Comparison of ENCODE assay signal across 12 cellular contexts in genomic region chr2:215667544-215668243, GRCh38.
"Had no signal": no experiment of that assay in that cellular context is flagged by ENCODE, and none has a peak within 500 bp of the region (broad histone marks: within the 10 kb centered on the region; RNA-seq: fewer than 3 reads in every experiment).

No MANE protein-coding gene starts in this region.

- DNase-seq: activated CD4-positive, alpha-beta memory T cell treated with anti-CD3 and anti-CD28 coated beads, Interleukin-2, amount 10 ng/mL, durations not matched to agents 7 days and 5 days; activated CD4-positive, alpha-beta T cell treated with anti-CD3 and anti-CD28 coated beads for 1 hour; activated naive CD8-positive, alpha-beta T cell treated with anti-CD3 and anti-CD28 coated beads, Interleukin-2, amount 10 ng/mL, durations not matched to agents 7 days and 5 days; dermis blood vessel endothelial cell; erythroblast; foreskin fibroblast; head of caudate nucleus; left ventricle myocardium inferior; stimulated activated CD4-positive, alpha-beta T cell treated with anti-CD3 and anti-CD28 coated beads, Interleukin-2, amount 100 ng/mL, for 48 hours; stimulated activated naive CD8-positive, alpha-beta T cell treated with anti-CD3 and anti-CD28 coated beads, Interleukin-15, Interleukin-2, amounts not matched to agents 100 U/mL and 50 U/mL, for 24 hours had no signal

- H3K9ac ChIP-seq: neural progenitor cell had no signal

- H3K4me1 ChIP-seq: breast epithelium had no signal

- H3K4me2 ChIP-seq: neural progenitor cell had no signal

- H3K36me3 ChIP-seq: breast epithelium, left ventricle myocardium inferior, neural progenitor cell had no signal

- H3K9me3 ChIP-seq: breast epithelium had no signal

- H2AFZ ChIP-seq: neural progenitor cell had no signal

- H3K4me3 ChIP-seq: breast epithelium, left ventricle myocardium inferior, neural progenitor cell had no signal

- ATAC-seq: stimulated activated naive CD8-positive, alpha-beta T cell treated with anti-CD3 and anti-CD28 coated beads, Interleukin-15, Interleukin-2, amounts not matched to agents 100 U/mL and 50 U/mL, for 24 hours had no signal

- H3K27me3 ChIP-seq: breast epithelium, neural progenitor cell had no signal

- H3K27ac ChIP-seq: breast epithelium, left ventricle myocardium inferior, neural progenitor cell had no signal
